30 cellular contexts compared by ENCODE assay signal in the genomic region with DNA sequence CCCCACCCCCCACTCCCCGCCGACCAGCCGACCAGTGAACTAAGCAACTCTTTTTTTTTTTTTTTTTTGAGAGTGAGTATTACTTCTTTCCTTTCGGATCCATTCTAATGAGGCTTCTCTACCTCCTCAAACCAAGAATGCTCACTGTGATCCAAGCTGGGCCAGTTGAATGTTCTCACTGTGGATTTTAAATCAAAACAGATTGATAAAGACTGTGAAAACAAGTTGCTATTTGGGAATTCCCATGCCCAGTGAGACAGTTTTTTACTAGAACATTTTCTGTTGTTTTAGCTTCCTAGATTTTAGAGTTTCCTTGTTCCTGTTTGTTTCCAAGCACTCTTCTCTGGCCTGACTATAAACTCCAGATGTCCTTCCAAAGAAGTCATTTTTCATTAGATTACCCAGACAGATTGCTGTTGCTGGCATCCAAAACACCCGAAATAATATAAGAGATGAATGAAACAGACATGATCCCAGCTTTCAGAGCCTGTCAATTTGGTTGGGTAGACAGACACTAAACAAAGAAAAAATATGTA.
DNase-seq lines count a peak whose midpoint lies in the region; ATAC-seq and TF ChIP-seq lines count a peak whose summit lies in the region.
"Had no signal": no experiment of that assay in that cellular context is flagged by ENCODE, and none has a peak within 500 bp of the region (broad histone marks: within the 10 kb centered on the region; RNA-seq: fewer than 3 reads in every experiment).

No MANE protein-coding gene starts in this region.

- no peak for TF ChIP-seq EP300 in transverse colon (IDR thresholded peaks at IDR 0.05; ENCODE audit: low read depth)

- DNase-seq in adipocyte (ENCODE audit: low read depth) (no peak), fibroblast of lung (ENCODE audit: low read depth in 2 of 2) (no peak), osteoblast (ENCODE audit: insufficient read length, low spot score, missing footprints) (peak; percentile 61), tibial artery (peak in 1 of 2 donors; percentile 30), Karpas-422 (no peak), foreskin keratinocyte (no peak), transverse colon (no peak)
- DNase-seq in activated T-cell treated with anti-CD3 and anti-CD28 coated beads, Interleukin-2, amount 50 U/mL, for 4 hours = no peak
- DNase-seq: activated CD4-positive, alpha-beta memory T cell treated with anti-CD3 and anti-CD28 coated beads, Interleukin-2, amount 10 ng/mL, durations not matched to agents 7 days and 5 days; activated CD4-positive, CD25-positive, alpha-beta regulatory T cell treated with anti-CD3 and anti-CD28 coated beads, Interleukin-2, amount 50 U/mL, for 72 hours; activated CD8-positive, alpha-beta memory T cell treated with anti-CD3 and anti-CD28 coated beads, Interleukin-2, amount 50 U/mL, for 48 hours; anterior cingulate cortex; left lung; MV-4-11; naive B cell; NCI-H146; NCI-H2107; NCI-H82; stimulated activated CD4-positive, alpha-beta T cell treated with anti-CD3 and anti-CD28 coated beads, Interleukin-2, amount 100 ng/mL, for 24 hours; stomach; upper lobe of right lung had no signal

- intact Hi-C loops in tibial artery (cut with DNase I; ENCODE audit: low total_unique reads) = no loop called here
- intact Hi-C loops in transverse colon (cut with DNase I; ENCODE audit: low total_unique reads) = no loop called here

- 89% methylated on average over 5 of the region's 5 CpGs for WGBS in transverse colon (ENCODE audit: low coverage in 1 of 2), 2 donors

- no peaks in the 10 kb centered on the region for H3K36me3 Mint-ChIP-seq in activated T-cell treated with anti-CD3 and anti-CD28 coated beads, Interleukin-2, amount 50 U/mL, for 4 hours (ENCODE audit: insufficient read depth)
- H3K36me3 Mint-ChIP-seq: CD14-positive monocyte, mesothelial cell of epicardium had no signal

- H3K27ac ChIP-seq in fibroblast of lung (ENCODE audit: insufficient read depth, low read length) (peak overlapping the region; percentile 81), osteoblast (ENCODE audit: low read depth, low read length) (peak overlapping the region; percentile 99), tibial artery (peak overlapping the region; percentile 54 to 60), Karpas-422 (ENCODE audit: low read length) (no peak overlapping the region), foreskin keratinocyte (no peak overlapping the region), transverse colon (no peak overlapping the region)
- H3K27ac ChIP-seq: KMS-11, left lung, SK-N-MC, upper lobe of right lung had no signal

- no peaks in the 10 kb centered on the region for H3K4me1 Mint-ChIP-seq in activated T-cell treated with anti-CD3 and anti-CD28 coated beads, Interleukin-2, amount 50 U/mL, for 4 hours (ENCODE audit: low read depth)
- H3K4me1 Mint-ChIP-seq: activated CD4-positive, alpha-beta memory T cell treated with anti-CD3 and anti-CD28 coated beads, Interleukin-2, amount 10 ng/mL, durations not matched to agents 7 days and 5 days; CD14-positive monocyte; central memory CD8-positive, alpha-beta T cell; mesothelial cell of epicardium; naive B cell had no signal

- H3K27me3 ChIP-seq in adipocyte (replicated peaks; ENCODE audit: control insufficient read depth, insufficient read depth, low read length) (no peaks in the 10 kb centered on the region), fibroblast of lung (ENCODE audit: control insufficient read depth, insufficient read depth, low read length) (no peaks in the 10 kb centered on the region), osteoblast (ENCODE audit: insufficient read depth, low read length) (no peaks in the 10 kb centered on the region), tibial artery (no peaks in the 10 kb centered on the region), Karpas-422 (ENCODE audit: low read length) (peaks cover 4% of the 10 kb centered on the region; the same call in 1 of the 2 replicates), foreskin keratinocyte (no peaks in the 10 kb centered on the region), transverse colon (no peaks in the 10 kb centered on the region)
- H3K27me3 ChIP-seq: left lung, stomach, upper lobe of right lung had no signal

- no peaks in the 10 kb centered on the region for H3K9me2 ChIP-seq in Karpas-422 (replicated peaks; ENCODE audit: insufficient read depth, low read length)

- no peak for ATAC-seq in foreskin keratinocyte
- no peak for ATAC-seq in activated T-cell treated with anti-CD3 and anti-CD28 coated beads, Interleukin-2, amount 50 U/mL, for 4 hours
- ATAC-seq: GM12878, HCT116, left lung, upper lobe of right lung had no signal

- peaks cover 3% of the 10 kb centered on the region for H3K9me3 ChIP-seq in adipocyte (ENCODE audit: control insufficient read depth, low read length)
- no peaks in the 10 kb centered on the region for H3K9me3 ChIP-seq in fibroblast of lung (ENCODE audit: control insufficient read depth, insufficient read depth, low read depth, low read length)
- no peaks in the 10 kb centered on the region for H3K9me3 ChIP-seq in osteoblast (ENCODE audit: low read depth, low read length)
- H3K9me3 ChIP-seq in tibial artery = no peaks in the 10 kb centered on the region
- H3K9me3 ChIP-seq in Karpas-422 (ENCODE audit: low read length) = no peaks in the 10 kb centered on the region
- H3K9me3 ChIP-seq in transverse colon = no peaks in the 10 kb centered on the region
- H3K9me3 ChIP-seq: left lung, upper lobe of right lung had no signal

- in situ Hi-C loops in transverse colon (cut with MboI; ENCODE audit: low pct_ligation_motif_present in 1 of 4, low pct_unique_long_range_greater_than_20kb in 1 of 4, low sequenced_read_pairs in 3 of 4) = no loop called here

- H3K9ac ChIP-seq in adipocyte (ENCODE audit: low read length) (peak overlapping the region; percentile 20), fibroblast of lung (ENCODE audit: insufficient read depth, low read length) (no peak overlapping the region), Karpas-422 (ENCODE audit: low read length) (no peak overlapping the region)
- H3K9ac ChIP-seq: KMS-11 had no signal

- H3K4me3 ChIP-seq in adipocyte (ENCODE audit: low read length) (no peak overlapping the region), fibroblast of lung (replicated peaks in 1 of 4; ENCODE audit: control extremely low read depth in 1 of 4, insufficient read depth in 1 of 4, low read depth in 3 of 4, low read length in 4 of 4) (no peak overlapping the region), osteoblast (ENCODE audit: insufficient read depth, low read length) (no peak overlapping the region), tibial artery (no peak overlapping the region), Karpas-422 (ENCODE audit: low read length) (no peak overlapping the region), transverse colon (no peak overlapping the region)
- H3K4me3 ChIP-seq: GM12878, left lung, SK-N-MC, smooth muscle cell, stomach, upper lobe of right lung had no signal

- no peak overlapping the region for H3K4me3 Mint-ChIP-seq in activated T-cell treated with anti-CD3 and anti-CD28 coated beads, Interleukin-2, amount 50 U/mL, for 4 hours
- H3K4me3 Mint-ChIP-seq: activated CD4-positive, alpha-beta memory T cell treated with anti-CD3 and anti-CD28 coated beads, Interleukin-2, amount 10 ng/mL, durations not matched to agents 7 days and 5 days; CD14-positive monocyte; central memory CD8-positive, alpha-beta T cell; mesothelial cell of epicardium; naive B cell; T-helper 1 cell treated with Interleukin-12 subunit alpha and Interleukin-12 subunit beta and Interleukin-4 antibody, amounts not matched to agents 30 μg/mL and 1 μg/mL, for 36 hours had no signal

- no peak overlapping the region for H2AFZ ChIP-seq in fibroblast of lung (ENCODE audit: low read length)
- no peak overlapping the region for H2AFZ ChIP-seq in osteoblast (ENCODE audit: low read length)
- H2AFZ ChIP-seq in Karpas-422 (ENCODE audit: low read length) = no peak overlapping the region

- H4K20me1 ChIP-seq in fibroblast of lung (ENCODE audit: control insufficient read depth, extremely low read depth, insufficient read depth, low read length) (no peaks in the 10 kb centered on the region), osteoblast (ENCODE audit: insufficient read depth, low read length) (no peaks in the 10 kb centered on the region), Karpas-422 (ENCODE audit: insufficient read depth, low read depth, low read length) (no peaks in the 10 kb centered on the region)

- H3K27me3 Mint-ChIP-seq in activated T-cell treated with anti-CD3 and anti-CD28 coated beads, Interleukin-2, amount 50 U/mL, for 4 hours (ENCODE audit: low read depth) = peaks cover 4% of the 10 kb centered on the region
- H3K27me3 Mint-ChIP-seq: activated CD4-positive, alpha-beta memory T cell treated with anti-CD3 and anti-CD28 coated beads, Interleukin-2, amount 10 ng/mL, durations not matched to agents 7 days and 5 days; central memory CD8-positive, alpha-beta T cell; naive B cell had no signal

- H3K9me3 Mint-ChIP-seq in activated T-cell treated with anti-CD3 and anti-CD28 coated beads, Interleukin-2, amount 50 U/mL, for 4 hours = peaks cover 4% of the 10 kb centered on the region
- H3K9me3 Mint-ChIP-seq: activated CD4-positive, alpha-beta memory T cell treated with anti-CD3 and anti-CD28 coated beads, Interleukin-2, amount 10 ng/mL, durations not matched to agents 7 days and 5 days; central memory CD8-positive, alpha-beta T cell had no signal

- TF ChIP-seq CTCF in fibroblast of lung (conservative IDR thresholded peaks at IDR 0.05 in 1 of 2, IDR thresholded peaks at IDR 0.05 in 1 of 2; ENCODE audit: low read depth in 1 of 2, low read length in 2 of 2) = no peak
- no peak for TF ChIP-seq CTCF in osteoblast (IDR thresholded peaks at IDR 0.05; ENCODE audit: extremely low read depth, low read depth, low read length)
- TF ChIP-seq CTCF in tibial artery (IDR thresholded peaks at IDR 0.05) = no peak
- no peak for TF ChIP-seq CTCF in foreskin keratinocyte (conservative IDR thresholded peaks at IDR 0.05)
- TF ChIP-seq CTCF in transverse colon (IDR thresholded peaks at IDR 0.05) = no peak

- peaks cover 25% of the 10 kb centered on the region for H3K4me1 ChIP-seq in adipocyte (ENCODE audit: control insufficient read depth, insufficient read depth, low read length)
- peaks cover 14% of the 10 kb centered on the region for H3K4me1 ChIP-seq in fibroblast of lung (ENCODE audit: control insufficient read depth, extremely low read depth, insufficient read depth, low read length)
- peaks cover 18% of the 10 kb centered on the region for H3K4me1 ChIP-seq in osteoblast (ENCODE audit: insufficient read depth, low read length)
- H3K4me1 ChIP-seq in tibial artery = peaks cover 0 to 34% (median 2%) of the 10 kb centered on the region in 4 donors
- H3K4me1 ChIP-seq in Karpas-422 (ENCODE audit: low read length) = no peaks in the 10 kb centered on the region
- no peaks in the 10 kb centered on the region for H3K4me1 ChIP-seq in foreskin keratinocyte
- H3K4me1 ChIP-seq in transverse colon = no peaks in the 10 kb centered on the region
- H3K4me1 ChIP-seq: left lung, stomach, upper lobe of right lung had no signal

- no peak for TF ChIP-seq POLR2A in transverse colon (IDR thresholded peaks at IDR 0.05)

- H3K36me3 ChIP-seq in adipocyte (ENCODE audit: control insufficient read depth, insufficient read depth, low read length, severe bottlenecking) = no peaks in the 10 kb centered on the region
- no peaks in the 10 kb centered on the region for H3K36me3 ChIP-seq in fibroblast of lung (ENCODE audit: control insufficient read depth, insufficient read depth, low read length)
- H3K36me3 ChIP-seq in osteoblast (ENCODE audit: insufficient read depth, low read length) = no peaks in the 10 kb centered on the region
- no peaks in the 10 kb centered on the region for H3K36me3 ChIP-seq in tibial artery
- no peaks in the 10 kb centered on the region for H3K36me3 ChIP-seq in Karpas-422 (ENCODE audit: insufficient read depth, low read length)
- no peaks in the 10 kb centered on the region for H3K36me3 ChIP-seq in transverse colon
- H3K36me3 ChIP-seq: left lung, stomach, upper lobe of right lung had no signal

- H3K4me2 ChIP-seq in fibroblast of lung (ENCODE audit: extremely low read depth, insufficient read depth, low read length) (no peak overlapping the region), osteoblast (ENCODE audit: insufficient read depth, low read length) (no peak overlapping the region), Karpas-422 (ENCODE audit: low read depth, low read length, poor library complexity, severe bottlenecking) (no peak overlapping the region)
- H3K4me2 ChIP-seq: KMS-11, smooth muscle cell had no signal

- no peaks in the 10 kb centered on the region for H3K79me2 ChIP-seq in fibroblast of lung (ENCODE audit: control insufficient read depth, insufficient read depth, low read length)
- no peaks in the 10 kb centered on the region for H3K79me2 ChIP-seq in osteoblast (ENCODE audit: insufficient read depth, low read length)
- no peaks in the 10 kb centered on the region for H3K79me2 ChIP-seq in Karpas-422 (ENCODE audit: low read length)

Comparison
In these comparisons a context has a peak if more than half of its experiments do, and no peak if none do; other contexts are left out.
1. H3K27ac ChIP-seq: peak in fibroblast of lung (single experiment), osteoblast (single experiment) and tibial artery (2 of 2); none in Karpas-422 (single experiment), foreskin keratinocyte (single experiment) and transverse colon (0 of 4).